Comparison of ENCODE assay signal across 8 cellular contexts in genomic region chr5:171384999-171385398, GRCh38. TPM values are rescaled to one million over a fixed set of nuclear protein-coding genes. Genes with fewer than 3 reads are reported as not detected.
DNase-seq lines count a peak whose midpoint lies in the region; ATAC-seq, FAIRE-seq and TF ChIP-seq lines count a peak whose summit lies in the region.
"Not testable (repeated sequence)": the region's sequence is repeated elsewhere in the genome, so short reads cannot be mapped to it uniquely, and the experiment has no call there.
"Had no signal": no experiment of that assay in that cellular context is flagged by ENCODE, and none has a peak within 500 bp of the region (broad histone marks: within the 10 kb centered on the region; RNA-seq: fewer than 3 reads in every experiment).

No MANE protein-coding gene starts in this region.

- WGBS in GM23248 (ENCODE audit: low coverage in 1 of 2, low lambda C conversion rate in 2 of 2, missing lambda C conversion rate in 2 of 2), 2 experiments = 89 to 100% methylated on average over 3 of the region's 3 CpGs

- not testable (repeated sequence) for H3K9me3 ChIP-seq in GM23248 (ENCODE audit: low read depth)

- H3K27me3 ChIP-seq in GM23248 (replicated peaks; ENCODE audit: insufficient read depth); bronchial epithelial cell (ENCODE audit: control insufficient read depth, insufficient read depth, low read length): not testable (repeated sequence)

- H3K4me2 ChIP-seq in GM23248 (ENCODE audit: unreplicated experiment) = not testable (repeated sequence)

- CTCF ChIA-PET in activated CD8-positive, alpha-beta T cell treated with anti-CD3 and anti-CD28 coated beads for 36 hours (lab: Charles Lee) = not testable (repeated sequence)

- peaks cover 23% of the 10 kb centered on the region for H3K79me2 ChIP-seq in GM23248 (ENCODE audit: insufficient read depth)

- not testable (repeated sequence) for H3K4me1 ChIP-seq in GM23248 (ENCODE audit: insufficient read depth)

- peak; percentile 42 for DNase-seq in GM23248
- DNase-seq in NCI-H748 (lab: John Stamatoyannopoulos, UW; ENCODE audit: unreplicated experiment) = peak; percentile 8
- peak; percentile 43 for DNase-seq in activated CD8-positive, alpha-beta T cell treated with anti-CD3 and anti-CD28 coated beads for 36 hours
- peak; percentile 77 for DNase-seq in bronchial epithelial cell (ENCODE audit: low read depth)
- DNase-seq in iris pigment epithelial cell (ENCODE audit: low read depth) = peak; percentile 31
- DNase-seq in renal cortical epithelial cell (ENCODE audit: low read depth) = peak; percentile 80

- H3K36me3 ChIP-seq in GM23248 (ENCODE audit: low read depth) = peaks cover 12% of the 10 kb centered on the region
- not testable (repeated sequence) for H3K36me3 ChIP-seq in bronchial epithelial cell (ENCODE audit: control insufficient read depth, insufficient read depth, low read length)

- H4K20me1 ChIP-seq in GM23248 (ENCODE audit: insufficient read depth) = peaks cover 15% of the 10 kb centered on the region

- not testable (repeated sequence) for H3K9ac ChIP-seq in GM23248

- in situ Hi-C loops in GM23248 (cut with MboI) = not testable (repeated sequence)

- peak overlapping the region; percentile 46 for H3K27ac Mint-ChIP-seq in activated CD8-positive, alpha-beta T cell treated with anti-CD3 and anti-CD28 coated beads for 36 hours
- H3K27ac Mint-ChIP-seq in activated naive CD4-positive, alpha-beta T cell treated with anti-CD3 and anti-CD28 coated beads, Interleukin-2, amount 50 U/mL, for 24 hours = not testable (repeated sequence)

- H3K4me3 ChIP-seq in GM23248; bronchial epithelial cell (ENCODE audit: low read depth, low read length): not testable (repeated sequence)

- TF ChIP-seq CTCF in activated CD8-positive, alpha-beta T cell treated with anti-CD3 and anti-CD28 coated beads for 36 hours (IDR thresholded peaks at IDR 0.05); bronchial epithelial cell (IDR thresholded peaks at IDR 0.05; ENCODE audit: insufficient read depth, low read length, severe bottlenecking): not testable (repeated sequence)

- not testable (repeated sequence) for H3K27me3 Mint-ChIP-seq in activated CD8-positive, alpha-beta T cell treated with anti-CD3 and anti-CD28 coated beads for 36 hours; activated naive CD4-positive, alpha-beta T cell treated with anti-CD3 and anti-CD28 coated beads, Interleukin-2, amount 50 U/mL, for 24 hours

- not testable (repeated sequence) for FAIRE-seq in bronchial epithelial cell (lab: Jason Lieb, UNC)

- H2AFZ ChIP-seq in GM23248 = not testable (repeated sequence)

- not testable (repeated sequence) for H3K4me3 Mint-ChIP-seq in activated CD8-positive, alpha-beta T cell treated with anti-CD3 and anti-CD28 coated beads for 36 hours
- H3K4me3 Mint-ChIP-seq in activated naive CD4-positive, alpha-beta T cell treated with anti-CD3 and anti-CD28 coated beads, Interleukin-2, amount 50 U/mL, for 24 hours = peak overlapping the region; percentile 7

- H3K9me3 Mint-ChIP-seq in activated CD8-positive, alpha-beta T cell treated with anti-CD3 and anti-CD28 coated beads for 36 hours; activated naive CD4-positive, alpha-beta T cell treated with anti-CD3 and anti-CD28 coated beads, Interleukin-2, amount 50 U/mL, for 24 hours: not testable (repeated sequence)

- H3K9me2 ChIP-seq in GM23248 (ENCODE audit: insufficient read depth) = not testable (repeated sequence)

- H3K4me1 Mint-ChIP-seq in activated CD8-positive, alpha-beta T cell treated with anti-CD3 and anti-CD28 coated beads for 36 hours (ENCODE audit: low read depth) = peaks cover 20% of the 10 kb centered on the region
- H3K4me1 Mint-ChIP-seq in activated naive CD4-positive, alpha-beta T cell treated with anti-CD3 and anti-CD28 coated beads, Interleukin-2, amount 50 U/mL, for 24 hours = peaks cover 16% of the 10 kb centered on the region

- H3K27ac ChIP-seq in GM23248 = not testable (repeated sequence)

- peaks cover 25% of the 10 kb centered on the region for H3K36me3 Mint-ChIP-seq in activated CD8-positive, alpha-beta T cell treated with anti-CD3 and anti-CD28 coated beads for 36 hours (ENCODE audit: low read depth)
- H3K36me3 Mint-ChIP-seq in activated naive CD4-positive, alpha-beta T cell treated with anti-CD3 and anti-CD28 coated beads, Interleukin-2, amount 50 U/mL, for 24 hours = peaks cover 20% of the 10 kb centered on the region

- intact Hi-C loops in activated CD8-positive, alpha-beta T cell treated with anti-CD3 and anti-CD28 coated beads for 36 hours (cut with micrococcal nuclease) = not testable (repeated sequence)

- POLR2A ChIA-PET in activated CD8-positive, alpha-beta T cell treated with anti-CD3 and anti-CD28 coated beads for 36 hours (lab: Charles Lee) = interaction anchor here (1.5 kb wide), 1 partner anchor 18 kb away, joined by 3 read pairs; no protein-coding TSS in a partner anchor

- H3F3A ChIP-seq in GM23248 (ENCODE audit: insufficient read depth) = peaks cover 15% of the 10 kb centered on the region

- not testable (repeated sequence) for ATAC-seq in activated CD8-positive, alpha-beta T cell treated with anti-CD3 and anti-CD28 coated beads for 36 hours

RNA-seq across cellular contexts. Expression of gene NPM1, which starts 2.6 kb away (rescaled TPM):
- 683 and 757 TPM in 2 replicates for total RNA-seq in GM23248 (2014; rRNA removed; shearing (Covaris generic))
- polyA plus RNA-seq in GM23248 (2016; fragmentation: Nextera tagmentation; extraction: Ambion mirVana) = 566 and 584 TPM in 2 replicates
- 1,000 to 10,000 TPM; 3,203 to 3,498 TPM for total RNA-seq in activated CD8-positive, alpha-beta T cell treated with anti-CD3 and anti-CD28 coated beads for 36 hours
- total RNA-seq in bronchial epithelial cell = 1,055 and 2,049 TPM in 2 replicates
- total RNA-seq in renal cortical epithelial cell = 1,217 and 1,585 TPM in 2 replicates

RNA-seq across cellular contexts. Expression of gene FGF18, which starts 34.4 kb away (rescaled TPM):
- total RNA-seq in GM23248 (2014; rRNA removed; shearing (Covaris generic)) = not detected in 2 replicates
- 0.09 TPM in 2 replicates for polyA plus RNA-seq in GM23248 (2016; fragmentation: Nextera tagmentation; extraction: Ambion mirVana)
- under 1 TPM in 1 of 2 experiments, not detected in 1; 0.18 TPM for total RNA-seq in activated CD8-positive, alpha-beta T cell treated with anti-CD3 and anti-CD28 coated beads for 36 hours
- total RNA-seq in bronchial epithelial cell (under 0.01 TPM in 1 of 2 replicates, not detected in the other), renal cortical epithelial cell (0.35 and 1.4 TPM in 2 replicates)
- polyA plus RNA-seq: IgD-negative memory B cell had no signal

Comparison
In these comparisons a context has a peak if more than half of its experiments do, and no peak if none do; other contexts are left out.
1. DNase-seq: peak in every context shown above with its lines; median percentile 80 in renal cortical epithelial cell; 77 in bronchial epithelial cell; 43 in activated CD8-positive, alpha-beta T cell treated with anti-CD3 and anti-CD28 coated beads for 36 hours; 42 in GM23248; 31 in iris pigment epithelial cell; 8 in NCI-H748.